8 cellular contexts compared by ENCODE assay signal in the genomic region with DNA sequence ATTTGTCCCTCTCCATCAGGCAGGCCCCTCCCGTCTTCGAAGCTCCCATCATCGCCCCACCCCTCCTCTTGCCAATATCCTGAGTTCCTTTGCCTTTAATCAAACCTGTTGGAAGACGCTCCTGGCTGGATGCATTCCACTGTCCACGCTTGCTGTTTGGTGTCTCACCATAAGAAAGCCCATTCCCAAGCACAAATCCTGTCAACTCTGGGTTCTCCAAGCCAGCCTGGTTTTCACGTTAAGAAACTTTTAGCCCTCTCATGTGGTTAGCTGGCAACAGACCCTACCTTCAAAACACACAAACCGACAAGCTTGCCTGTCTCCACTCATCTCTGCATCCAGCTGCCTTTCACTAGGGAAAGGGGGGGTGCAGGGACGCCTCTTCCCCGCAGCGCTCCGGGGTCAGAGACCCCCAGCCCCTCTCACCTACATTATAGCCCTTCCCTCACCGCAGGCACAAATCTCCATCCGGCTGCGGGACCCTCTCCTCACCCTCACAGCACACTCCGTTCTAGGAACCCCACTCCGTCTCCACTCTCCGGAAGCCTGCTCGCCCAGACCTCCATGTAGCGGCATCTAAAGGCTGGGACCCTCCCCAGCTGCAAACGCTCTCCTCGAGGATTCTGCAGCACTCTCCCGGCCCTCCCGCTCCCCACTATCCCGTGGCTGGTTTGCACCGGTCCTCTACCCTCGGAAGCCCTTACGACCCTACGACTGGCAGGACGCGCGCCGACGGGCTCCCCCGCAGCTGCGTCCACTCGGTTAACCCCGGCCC. TPM values are rescaled to one million over a fixed set of nuclear protein-coding genes. Genes with fewer than 3 reads are reported as not detected.
DNase-seq lines count a peak whose midpoint lies in the region; ATAC-seq and TF ChIP-seq lines count a peak whose summit lies in the region.

No MANE protein-coding gene starts in this region.

- H3K4me3 ChIP-seq in astrocyte of the cerebellum (ENCODE audit: low read depth, low read length) (peak overlapping the region; percentile 91), suprapubic skin (peak overlapping the region; percentile 96)

- in situ Hi-C loops in astrocyte of the cerebellum (cut with HindIII; ENCODE audit: low sequenced_read_pairs), result loop anchor here (5.0 kb wide), 1 partner anchor 86 kb away; a partner anchor contains a TSS

- peaks cover 43% of the 10 kb centered on the region for H3K4me1 ChIP-seq in suprapubic skin

- H3K27ac ChIP-seq in suprapubic skin, result peak overlapping the region; percentile 98

- TF ChIP-seq POLR2A in suprapubic skin (IDR thresholded peaks at IDR 0.05), result no peak

- no peaks in the 10 kb centered on the region for H3K27me3 ChIP-seq in suprapubic skin

- TF ChIP-seq CTCF in astrocyte of the cerebellum (IDR thresholded peaks at IDR 0.05; ENCODE audit: low read depth, low read length, missing control alignments) (no peak), suprapubic skin (IDR thresholded peaks at IDR 0.05) (no peak)

- H3K9me3 ChIP-seq in suprapubic skin, result no peaks in the 10 kb centered on the region

- 4% methylated on average over 22 of the region's 37 CpGs for WGBS in suprapubic skin

- TF ChIP-seq EP300 in suprapubic skin (IDR thresholded peaks at IDR 0.05), result no peak

- DNase-seq in COLO829 (ENCODE audit: low spot score) (peak; percentile 35), HT-29 (ENCODE audit: low spot score) (peak; percentile 15), astrocyte of the cerebellum (ENCODE audit: low read depth) (no peak), kidney glomerular epithelial cell (lab: John Stamatoyannopoulos, UW) (peak; percentile 8), suprapubic skin (ENCODE audit: low spot score in 2 of 2) (no peak), NCI-H774 (lab: John Stamatoyannopoulos, UW) (no peak)

- H3K36me3 ChIP-seq in suprapubic skin, result peaks cover 5% of the 10 kb centered on the region

- ATAC-seq in GM18519 (IDR thresholded peaks at IDR 0.05; ENCODE audit: low FRiP score, unreplicated experiment) (no peak), GM18502 (IDR thresholded peaks at IDR 0.05; ENCODE audit: poor library complexity, unreplicated experiment) (no peak)

RNA-seq across cellular contexts. Expression of a gene that starts 1.0 kb away (rescaled TPM):
- 66.5 and 67.1 TPM in 2 replicates for total RNA-seq in HT-29 (2014; rRNA removed; shearing (Covaris generic))
- 100 to 1,000 TPM in 1 of 4 donors, 10 to 100 TPM in 3; 51.3 to 101 (median 73.8) TPM for total RNA-seq in suprapubic skin

RNA-seq across cellular contexts. Expression of a gene that starts 1.0 kb away (rescaled TPM):
- 1.6 and 2.1 TPM in 2 replicates for total RNA-seq in HT-29 (2014; rRNA removed; shearing (Covaris generic))
- total RNA-seq in suprapubic skin, result 10 to 100 TPM in 1 of 4 donors, 1 to 10 TPM in 3; 1.2 to 11.0 (median 4.7) TPM

RNA-seq across cellular contexts. Expression of a gene that starts 46.9 kb away (rescaled TPM):
- total RNA-seq in HT-29 (2014; rRNA removed; shearing (Covaris generic)), result 53.6 and 55.3 TPM in 2 replicates
- 100 to 1,000 TPM in 2 of 4 donors, 10 to 100 TPM in 2; 69.1 to 234 (median 156) TPM for total RNA-seq in suprapubic skin

RNA-seq across cellular contexts. Expression of a gene that starts 54.7 kb away (rescaled TPM):
- total RNA-seq in HT-29 (2014; rRNA removed; shearing (Covaris generic)), result 6.0 and 10.1 TPM in 2 replicates
- 10 to 100 TPM; 18.3 to 49.3 (median 25.2) TPM for total RNA-seq in suprapubic skin

RNA-seq across cellular contexts. Expression of a gene that starts 54.7 kb away (rescaled TPM):
- not detected in 2 replicates for total RNA-seq in HT-29 (2014; rRNA removed; shearing (Covaris generic))
- total RNA-seq in suprapubic skin, result under 1 TPM; 0.10 to 0.64 (median 0.21) TPM

Comparison
In these comparisons a context has a peak if more than half of its experiments do, and no peak if none do; other contexts are left out.
1. DNase-seq: peak in COLO829 (single experiment), HT-29 (single experiment) and kidney glomerular epithelial cell (single experiment); none in astrocyte of the cerebellum (single experiment), suprapubic skin (0 of 2) and NCI-H774 (single experiment).